In the genomic region with DNA sequence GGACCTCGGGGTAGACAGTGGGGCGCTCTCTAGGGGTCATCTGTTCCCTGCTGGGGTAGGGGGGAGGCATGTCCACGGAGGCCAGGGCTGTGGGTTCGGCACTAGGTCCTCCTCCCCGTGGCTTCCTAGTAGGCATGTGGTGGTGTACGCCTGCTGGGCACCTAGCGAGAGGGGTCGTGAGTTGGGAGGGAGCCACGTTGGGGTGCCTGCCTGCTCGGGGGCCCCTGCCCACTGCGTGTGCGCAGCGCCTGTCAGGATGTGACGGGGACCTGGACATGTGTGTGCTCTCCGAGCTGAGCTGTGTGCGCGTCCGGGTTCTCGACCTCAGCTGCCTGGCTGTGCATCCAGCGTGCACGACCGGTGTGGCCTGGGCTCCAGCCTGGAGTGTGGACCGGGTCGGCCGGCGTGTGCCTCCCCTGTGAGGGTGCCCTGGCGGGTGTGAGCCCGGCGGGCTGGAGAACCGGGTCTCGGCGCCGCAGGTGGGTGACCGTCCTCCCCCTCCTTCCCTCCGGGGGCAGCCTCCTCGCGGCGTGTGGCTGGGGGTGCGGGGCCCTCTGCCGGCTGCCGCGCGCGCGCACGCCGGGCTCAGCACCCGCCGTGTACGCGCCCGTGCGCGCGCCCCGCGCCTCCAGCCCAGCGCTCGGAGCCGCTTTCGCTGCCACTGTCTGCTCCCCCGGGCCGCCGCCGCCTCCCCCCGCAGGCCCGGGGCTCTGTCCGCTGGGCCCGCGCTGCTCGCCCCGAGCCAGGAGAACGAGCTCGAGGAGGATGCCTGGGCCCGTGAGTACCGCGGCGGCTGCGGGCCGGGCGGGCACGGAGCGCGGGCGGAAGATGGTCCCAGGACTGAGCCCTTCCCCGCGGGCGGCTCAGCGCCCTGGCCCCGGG, we compare ENCODE assay signal across 8 cellular contexts. TPM values are rescaled to one million over a fixed set of nuclear protein-coding genes. Genes with fewer than 3 reads are reported as not detected.
DNase-seq lines count a peak whose midpoint lies in the region; ATAC-seq, FAIRE-seq and TF ChIP-seq lines count a peak whose summit lies in the region.

A gene with protein sequence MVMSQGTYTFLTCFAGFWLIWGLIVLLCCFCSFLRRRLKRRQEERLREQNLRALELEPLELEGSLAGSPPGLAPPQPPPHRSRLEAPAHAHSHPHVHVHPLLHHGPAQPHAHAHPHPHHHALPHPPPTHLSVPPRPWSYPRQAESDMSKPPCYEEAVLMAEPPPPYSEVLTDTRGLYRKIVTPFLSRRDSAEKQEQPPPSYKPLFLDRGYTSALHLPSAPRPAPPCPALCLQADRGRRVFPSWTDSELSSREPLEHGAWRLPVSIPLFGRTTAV (plus strand): TSS at position 631 of the 882 bp plus-strand sequence. CDS start 8,254 bp downstream, outside the sequence.

- in situ Hi-C loops in GM13977 (cut with MboI; ENCODE audit: low pct_unique_long_range_greater_than_20kb, low sequenced_read_pairs, unreplicated experiment) = no loop called here

- H3K4me3 Mint-ChIP-seq in activated CD4-positive, alpha-beta T cell treated with anti-CD3 and anti-CD28 coated beads, Interleukin-2, amount 10 ng/mL, durations not matched to agents 24 days and 14 days = peak within 1 kb of the TSS; percentile 81

- no peak for TF ChIP-seq CTCF in A549 (IDR thresholded peaks at IDR 0.05)
- TF ChIP-seq CTCF in GM13977 (IDR thresholded peaks at IDR 0.05; ENCODE audit: extremely low read depth, insufficient read depth, missing control alignments) = peak; percentile 24
- peak in 32 of 56 donors; percentile 5 to 55 (median 26) for TF ChIP-seq CTCF in dorsolateral prefrontal cortex (IDR thresholded peaks at IDR 0.05 in 54 of 56, conservative IDR thresholded peaks at IDR 0.05 in 2 of 56; ENCODE audit: low read depth in 1 of 56, partially characterized antibody in 56 of 56)
- peak in 3 of 4 donors; percentile 6 to 26 (median 25) for TF ChIP-seq CTCF in right lobe of liver (IDR thresholded peaks at IDR 0.05)

- H3K27ac ChIP-seq in A549 (peak within 1 kb of the TSS; percentile 95 to 98), dorsolateral prefrontal cortex (peak within 1 kb of the TSS; percentile 29 to 97 (median 92)), right lobe of liver (peak within 1 kb of the TSS in 1 of 3 donors; percentile 29)

- no peak for TF ChIP-seq RAD21 in A549 (conservative IDR thresholded peaks at IDR 0.05 in 1 of 2, IDR thresholded peaks at IDR 0.05 in 1 of 2)

- intact Hi-C loops in activated CD4-positive, alpha-beta T cell treated with anti-CD3 and anti-CD28 coated beads, Interleukin-2, amount 10 ng/mL, durations not matched to agents 24 days and 14 days (cut with micrococcal nuclease) = loop anchor here (1.0 kb wide), 2 partner anchors 9 to 17 kb away; no protein-coding TSS in a partner anchor
- intact Hi-C loops in dorsolateral prefrontal cortex (cut with DNase I) = loop anchor here (1.0 to 10.0 kb wide), 3 partner anchors 20 to 312 kb away; a partner anchor contains a TSS
- intact Hi-C loops in right lobe of liver (cut with DNase I) = no loop called here

- ATAC-seq in A549 (peak; percentile 39 to 43), HG02884 (IDR thresholded peaks at IDR 0.05; ENCODE audit: unreplicated experiment) (peak; percentile 43), right lobe of liver (peak; percentile 58 to 82 (median 76))

- no peaks in the 10 kb centered on the region for H3K9me3 Mint-ChIP-seq in activated CD4-positive, alpha-beta T cell treated with anti-CD3 and anti-CD28 coated beads, Interleukin-2, amount 10 ng/mL, durations not matched to agents 24 days and 14 days

- no peaks in the 10 kb centered on the region for H3K9me3 ChIP-seq in A549
- no peaks in the 10 kb centered on the region for H3K9me3 ChIP-seq in right lobe of liver

- H3K4me1 ChIP-seq in A549 = peaks cover 21% of the 10 kb centered on the region
- peaks cover 0 to 18% (median 1%) of the 10 kb centered on the region in 4 donors for H3K4me1 ChIP-seq in right lobe of liver

- no peaks in the 10 kb centered on the region for H3K36me3 ChIP-seq in right lobe of liver

- WGBS in A549 (ENCODE audit: missing lambda C conversion rate) = 19% methylated on average over 13 of the region's 90 CpGs
- 0% methylated on average over 1 of the region's 90 CpGs for WGBS in right lobe of liver (ENCODE audit: insufficient coverage, low coverage, low lambda C conversion rate, missing lambda C conversion rate)

- peak within 1 kb of the TSS; percentile 96 for H3K4me2 ChIP-seq in A549

- DNase-seq in A549 (ENCODE audit: low read depth in 1 of 2, low spot score in 1 of 2) (peak; percentile 73 to 85), GM13977 (ENCODE audit: low spot score) (peak; percentile 92), NCI-H226 (peak; percentile 53), dorsolateral prefrontal cortex (peak; percentile 58 to 85 (median 74)), right lobe of liver (peak in 2 of 3 donors; percentile 72 to 79)
- DNase-seq in activated CD4-positive, alpha-beta T cell treated with anti-CD3 and anti-CD28 coated beads, Interleukin-2, amount 10 ng/mL, durations not matched to agents 24 days and 14 days = peak; percentile 91
- DNase-seq in stimulated activated CD4-positive, alpha-beta T cell treated with anti-CD3 and anti-CD28 coated beads, TNF-alpha, amount 100 ng/mL, for 4 hours (ENCODE audit: low read depth in 3 of 3) = peak; percentile 40 to 64 (median 60)

- POLR2A ChIA-PET in A549 (lab: Yijun Ruan, JAX) = interaction anchor here (0.7 to 3.5 kb wide), 7 partner anchors 8 to 313 kb away, joined by 3 to 41 read pairs (median 3); a partner anchor contains a TSS

- peak; percentile 18; the same call in 1 of the 2 replicates for TF ChIP-seq POLR2A in A549 (IDR thresholded peaks at IDR 0.05; ENCODE audit: low read length)
- peak; percentile 52 for TF ChIP-seq POLR2A in right lobe of liver (IDR thresholded peaks at IDR 0.05)

- no peak for FAIRE-seq in A549 (lab: Jason Lieb, UNC)

- peaks cover 9% of the 10 kb centered on the region for H3K27me3 Mint-ChIP-seq in activated CD4-positive, alpha-beta T cell treated with anti-CD3 and anti-CD28 coated beads, Interleukin-2, amount 10 ng/mL, durations not matched to agents 24 days and 14 days

- TF ChIP-seq EP300 in A549 (IDR thresholded peaks at IDR 0.05) = no peak

- peak within 1 kb of the TSS; percentile 87 for H3K27ac Mint-ChIP-seq in activated CD4-positive, alpha-beta T cell treated with anti-CD3 and anti-CD28 coated beads, Interleukin-2, amount 10 ng/mL, durations not matched to agents 24 days and 14 days

- CTCF ChIA-PET in A549 (lab: Yijun Ruan, JAX) = interaction anchor here (1.2 to 25.5 kb wide), 8 partner anchors 7 to 76 kb away, joined by 4 to 871 read pairs (median 78); a partner anchor contains a TSS

- H3K36me3 Mint-ChIP-seq in activated CD4-positive, alpha-beta T cell treated with anti-CD3 and anti-CD28 coated beads, Interleukin-2, amount 10 ng/mL, durations not matched to agents 24 days and 14 days (ENCODE audit: low read depth) = peaks cover 9% of the 10 kb centered on the region

- H3K4me1 Mint-ChIP-seq in activated CD4-positive, alpha-beta T cell treated with anti-CD3 and anti-CD28 coated beads, Interleukin-2, amount 10 ng/mL, durations not matched to agents 24 days and 14 days = peaks cover 33% of the 10 kb centered on the region

- peak within 1 kb of the TSS; percentile 86 for H3K4me3 ChIP-seq in A549
- H3K4me3 ChIP-seq in dorsolateral prefrontal cortex = peak within 1 kb of the TSS; percentile 54 to 88 (median 75)
- H3K4me3 ChIP-seq in right lobe of liver = peak within 1 kb of the TSS; percentile 51 to 66 (median 57)

- H3K27me3 ChIP-seq in dorsolateral prefrontal cortex = no peaks in the 10 kb centered on the region
- H3K27me3 ChIP-seq in right lobe of liver = no peaks in the 10 kb centered on the region

TF ChIP-seq in A549, 52 proteins besides CTCF, POLR2A, EP300 and RAD21 (continues in another document):
- TF ChIP-seq CHD4 (IDR thresholded peaks at IDR 0.05; ENCODE audit: borderline replicate concordance) (no peak), TP53 (CRISPR knock-in tag; IDR thresholded peaks at IDR 0.05) (peak; percentile 57; the same call in 1 of the 2 replicates), PHF8 (IDR thresholded peaks at IDR 0.05; ENCODE audit: borderline replicate concordance, low read depth) (0 out of 2 replicates have a peak, but pooled peaks have one; percentile 32), KDM1A (IDR thresholded peaks at IDR 0.05; ENCODE audit: low read depth) (no peak), FOSL2 (IDR thresholded peaks at IDR 0.05) (no peak), FOSL2 (CRISPR knock-in tag; IDR thresholded peaks at IDR 0.05) (0 out of 2 replicates have a peak, but pooled peaks have one; percentile 9), JUN (IDR thresholded peaks at IDR 0.05) (peak in 1 of 2 experiments; percentile 52; a peak in 4 of 5 replicates), RARB (CRISPR knock-in tag; IDR thresholded peaks at IDR 0.05) (no peak), CBX8 (IDR thresholded peaks at IDR 0.05) (no peak), EHF (CRISPR knock-in tag; IDR thresholded peaks at IDR 0.05) (no peak)
- TF ChIP-seq, protein P1, sequence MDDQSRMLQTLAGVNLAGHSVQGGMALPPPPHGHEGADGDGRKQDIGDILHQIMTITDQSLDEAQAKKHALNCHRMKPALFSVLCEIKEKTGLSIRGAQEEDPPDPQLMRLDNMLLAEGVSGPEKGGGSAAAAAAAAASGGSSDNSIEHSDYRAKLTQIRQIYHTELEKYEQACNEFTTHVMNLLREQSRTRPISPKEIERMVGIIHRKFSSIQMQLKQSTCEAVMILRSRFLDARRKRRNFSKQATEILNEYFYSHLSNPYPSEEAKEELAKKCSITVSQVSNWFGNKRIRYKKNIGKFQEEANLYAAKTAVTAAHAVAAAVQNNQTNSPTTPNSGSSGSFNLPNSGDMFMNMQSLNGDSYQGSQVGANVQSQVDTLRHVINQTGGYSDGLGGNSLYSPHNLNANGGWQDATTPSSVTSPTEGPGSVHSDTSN (IDR thresholded peaks at IDR 0.05) = peak; percentile 6

RNA-seq across cellular contexts. Expression of the gene that starts here (rescaled TPM):
- 1.8 and 2.2 TPM in 2 replicates for polyA plus RNA-seq in A549 (2011; rRNA removed)
- 25.9 and 43.4 TPM in 2 replicates for polyA plus RNA-seq in A549 (2012; cell fraction: cytosol; rRNA removed)
- 39.8 and 85.8 TPM in 2 replicates for polyA plus RNA-seq in A549 (2012; cell fraction: nucleus; rRNA removed)
- 11.0 to 12.1 TPM (median 11.2 TPM) in 3 replicates for polyA plus RNA-seq in A549 (2017; fragmentation: RNase III; extraction: RNeasy Plus Mini Kit Qiagen cat#74134 plus additional on column Dnase treatment)
- 0.58 and 0.95 TPM in 2 replicates for polyA minus RNA-seq in A549 (2011; rRNA and poly(A)+ RNA removed)
- total RNA-seq in activated CD4-positive, alpha-beta T cell treated with anti-CD3 and anti-CD28 coated beads, Interleukin-2, amount 10 ng/mL, durations not matched to agents 24 days and 14 days = 13.6 TPM in 2 replicates
- total RNA-seq in dorsolateral prefrontal cortex = 10 to 100 TPM in 119 of 120 experiments, 1 to 10 TPM in 1; 8.4 to 26.6 (median 16.7) TPM
- total RNA-seq in right lobe of liver = 10 to 100 TPM in 1 of 6 experiments, 1 to 10 TPM in 3, under 1 TPM in 2; 0.15 to 13.0 (median 1.9) TPM

Comparison
In these comparisons a context has a peak if more than half of its experiments do, and no peak if none do; other contexts are left out.
1. intact Hi-C loops: an anchor here in activated CD4-positive, alpha-beta T cell treated with anti-CD3 and anti-CD28 coated beads, Interleukin-2, amount 10 ng/mL, durations not matched to agents 24 days and 14 days (1.0 kb wide) and dorsolateral prefrontal cortex (1.0 to 10.0 kb wide); none called in right lobe of liver.